ENCODE assay signal across 8 cellular contexts in the genomic region with DNA sequence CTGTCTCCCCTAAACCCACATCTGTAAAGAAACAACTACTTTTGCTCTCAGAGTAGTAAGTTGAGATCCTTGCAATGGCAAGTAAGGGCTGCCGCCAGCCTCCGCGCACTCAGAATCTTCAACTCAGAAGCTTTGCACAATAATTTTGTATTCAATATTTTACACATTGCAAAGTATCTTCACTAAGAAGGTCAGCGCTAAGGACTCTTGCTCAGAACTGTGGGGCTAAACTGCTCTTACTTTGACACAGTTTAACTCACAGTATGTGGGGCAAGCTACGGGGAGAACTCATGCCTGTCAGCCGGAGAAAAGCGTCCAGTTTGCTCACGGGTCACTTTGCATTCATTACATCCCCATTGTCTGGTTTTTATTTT. TPM values are rescaled to one million over a fixed set of nuclear protein-coding genes. Genes with fewer than 3 reads are reported as not detected.
A peak's percentile ranks its signal among the peaks of the same experiment; 100 is the strongest.
DNase-seq lines count a peak whose midpoint lies in the region; ATAC-seq and TF ChIP-seq lines count a peak whose summit lies in the region.

No MANE protein-coding gene starts in this region.

- H3K27me3 ChIP-seq in CD4-positive, alpha-beta T cell (ENCODE audit: control insufficient read depth, insufficient read depth, low read length) = no peaks in the 10 kb centered on the region
- H3K27me3 ChIP-seq in PC-9 (ENCODE audit: insufficient read depth, low read depth) (no peaks in the 10 kb centered on the region), esophagus (ENCODE audit: control insufficient read depth in 1 of 2, insufficient read depth in 2 of 2, low read length in 2 of 2) (no peaks in the 10 kb centered on the region), neural progenitor cell (peaks cover 14% of the 10 kb centered on the region)

- no peak overlapping the region for H3K27ac ChIP-seq in CD4-positive, alpha-beta T cell (ENCODE audit: low read depth, low read length)
- H3K27ac ChIP-seq in PC-9 (no peak overlapping the region), esophagus (ENCODE audit: low read depth in 2 of 2, low read length in 1 of 2) (peak overlapping the region; percentile 88 to 89), neural progenitor cell (no peak overlapping the region)

- H3K36me3 Mint-ChIP-seq in CD4-positive, alpha-beta T cell (ENCODE audit: low read depth) = peaks cover 28% of the 10 kb centered on the region
- peaks cover 2% of the 10 kb centered on the region for H3K36me3 Mint-ChIP-seq in neural progenitor cell

- CTCF ChIA-PET in CD4-positive, alpha-beta T cell (lab: Charles Lee) = interaction anchor here (5.8 kb wide), 1 partner anchor 28 kb away, joined by 29 read pairs; no protein-coding TSS in a partner anchor
- CTCF ChIA-PET in PC-9 (lab: Charles Lee) = no interaction called here

- no peaks in the 10 kb centered on the region for H3K79me2 ChIP-seq in PC-9 (ENCODE audit: low read depth)
- peaks cover 19% of the 10 kb centered on the region for H3K79me2 ChIP-seq in neural progenitor cell (ENCODE audit: low read depth)

- DNase-seq in CD4-positive, alpha-beta T cell = no peak
- no peak for DNase-seq in PC-9
- DNase-seq in neural progenitor cell (ENCODE audit: low spot score) = no peak
- no peak for DNase-seq in NCI-H146 treated with DMSO at 0.1 percent for 48 hours (lab: John Stamatoyannopoulos, UW; ENCODE audit: unreplicated experiment)
- DNase-seq in stimulated activated CD4-positive, alpha-beta T cell treated with anti-CD3 and anti-CD28 coated beads, Interleukin-2, amount 100 ng/mL, for 48 hours = no peak
- no peak for DNase-seq in NCI-H345 treated with DMSO at 0.1 percent for 48 hours (lab: John Stamatoyannopoulos, UW; ENCODE audit: unreplicated experiment)

- H3K27ac Mint-ChIP-seq in CD4-positive, alpha-beta T cell = peak overlapping the region; percentile 83
- H3K27ac Mint-ChIP-seq in neural progenitor cell = no peak overlapping the region

- H3F3A ChIP-seq in PC-9 (ENCODE audit: insufficient read depth, low read depth) (no peaks in the 10 kb centered on the region), neural progenitor cell (ENCODE audit: low read depth) (peaks cover 5% of the 10 kb centered on the region)

- H3K4me1 ChIP-seq in PC-9 (replicated peaks; ENCODE audit: insufficient read depth) = peaks cover 7% of the 10 kb centered on the region; the same call in 1 of the 2 replicates
- H3K4me1 ChIP-seq in esophagus (ENCODE audit: control insufficient read depth in 2 of 2, insufficient read depth in 2 of 2, low read length in 1 of 2) = peaks cover 0 to 3% of the 10 kb centered on the region in 2 donors
- peaks cover 13% of the 10 kb centered on the region for H3K4me1 ChIP-seq in neural progenitor cell

- no peak for ATAC-seq in CD4-positive, alpha-beta T cell (ENCODE audit: poor library complexity)
- no peak for ATAC-seq in HG03521 (IDR thresholded peaks at IDR 0.05; ENCODE audit: unreplicated experiment)

- H3K36me3 ChIP-seq in PC-9 (ENCODE audit: low read depth) (no peaks in the 10 kb centered on the region), esophagus (ENCODE audit: control insufficient read depth in 2 of 2, insufficient read depth in 2 of 2, low read length in 1 of 2) (peaks cover 0 to 17% of the 10 kb centered on the region in 2 donors), neural progenitor cell (no peaks in the 10 kb centered on the region)

- no TSS peak for BruUV-seq in PC-9 (replicated peaks; lab: Mats Ljungman, UMichigan)

- peak overlapping the region; percentile 94 for H3K4me3 Mint-ChIP-seq in CD4-positive, alpha-beta T cell
- H3K4me3 Mint-ChIP-seq in neural progenitor cell = peak overlapping the region; percentile 93

- H2AFZ ChIP-seq in PC-9 (peak overlapping the region; percentile 87), neural progenitor cell (replicated peaks) (peak overlapping the region; percentile 71)

- H3K9ac ChIP-seq in neural progenitor cell = peak overlapping the region; percentile 51

- H3K4me2 ChIP-seq in PC-9 = peak overlapping the region; percentile 83
- H3K4me2 ChIP-seq in neural progenitor cell = peak overlapping the region; percentile 88

- H3K4me3 ChIP-seq in PC-9 (peak overlapping the region; percentile 78; the same call in 1 of the 2 replicates), esophagus (ENCODE audit: low read depth in 1 of 2, low read length in 2 of 2) (peak overlapping the region; percentile 89 to 92), neural progenitor cell (peak overlapping the region; percentile 73)

- H3K27me3 Mint-ChIP-seq in CD4-positive, alpha-beta T cell = no peaks in the 10 kb centered on the region
- H3K27me3 Mint-ChIP-seq in neural progenitor cell (ENCODE audit: insufficient read depth, low read depth) = no peaks in the 10 kb centered on the region

- TF ChIP-seq CTCF in CD4-positive, alpha-beta T cell (IDR thresholded peaks at IDR 0.05) = no peak
- TF ChIP-seq CTCF in PC-9 (conservative IDR thresholded peaks at IDR 0.05) = no peak
- TF ChIP-seq CTCF in neural progenitor cell (IDR thresholded peaks at IDR 0.05) = no peak

- H3K9me2 ChIP-seq in PC-9 (ENCODE audit: insufficient read depth) = no peaks in the 10 kb centered on the region

- H4K20me1 ChIP-seq in PC-9 (ENCODE audit: insufficient read depth) (no peaks in the 10 kb centered on the region), neural progenitor cell (ENCODE audit: low read depth) (peaks cover 29% of the 10 kb centered on the region)

- POLR2A ChIA-PET in CD4-positive, alpha-beta T cell (lab: Charles Lee) = interaction anchor here (1.4 to 2.9 kb wide), 10 partner anchors 9 to 598 kb away, joined by 3 to 23 read pairs (median 12); partner anchors contain the start of gene MEF2A
- POLR2A ChIA-PET in PC-9 (lab: Charles Lee; ENCODE audit: unreplicated experiment) = interaction anchor here (0.7 kb wide), 2 partner anchors 96 to 718 kb away, joined by 3 to 4 read pairs; no protein-coding TSS in a partner anchor

- intact Hi-C loops in CD4-positive, alpha-beta T cell (cut with DNase I, micrococcal nuclease) = loop anchor here (2.0 to 5.0 kb wide), 4 partner anchors 23 to 615 kb away; partner anchors contain the start of gene MEF2A (in 1 of the 2)
- intact Hi-C loops in PC-9 (cut with micrococcal nuclease; ENCODE audit: unreplicated experiment) = loop anchor here (10.0 kb wide), 1 partner anchor 627 kb away; the partner anchor contains the start of gene SYNM

- H3K9me3 ChIP-seq in CD4-positive, alpha-beta T cell (ENCODE audit: control insufficient read depth, low read length) = no peaks in the 10 kb centered on the region
- no peaks in the 10 kb centered on the region for H3K9me3 ChIP-seq in PC-9 (ENCODE audit: insufficient read depth, low read depth)
- H3K9me3 ChIP-seq in esophagus (ENCODE audit: control insufficient read depth in 2 of 2, insufficient read depth in 1 of 2, low read depth in 1 of 2, low read length in 1 of 2) = no peaks in the 10 kb centered on the region
- no peaks in the 10 kb centered on the region for H3K9me3 ChIP-seq in neural progenitor cell (ENCODE audit: low read depth)

- 18 to 24% methylated on average over 8 of the region's 8 CpGs for WGBS in esophagus, 2 donors

- peaks cover 28% of the 10 kb centered on the region for H3K4me1 Mint-ChIP-seq in CD4-positive, alpha-beta T cell (ENCODE audit: low read depth)
- H3K4me1 Mint-ChIP-seq in neural progenitor cell = peaks cover 28% of the 10 kb centered on the region

- H3K9me3 Mint-ChIP-seq in CD4-positive, alpha-beta T cell = no peaks in the 10 kb centered on the region
- H3K9me3 Mint-ChIP-seq in neural progenitor cell = no peaks in the 10 kb centered on the region

RNA-seq across cellular contexts. Expression of gene LYSMD4, which starts 1.0 kb away (rescaled TPM):
- 10 to 100 TPM; 12.9 to 13.0 TPM for total RNA-seq in CD4-positive, alpha-beta T cell
- total RNA-seq in PC-9 (2021) (4.7 and 5.7 TPM in 2 replicates), neural progenitor cell (ENCODE audit: low replicate concordance) (11.7 and 16.3 TPM in 2 replicates)
- polyA plus RNA-seq in esophagus = 10 to 100 TPM in 1 of 2 donors, 1 to 10 TPM in 1; 8.7 to 11.0 TPM

Comparison
In these comparisons a context has a peak if more than half of its experiments do, and no peak if none do; other contexts are left out.
1. H3K27ac ChIP-seq: peak in esophagus (2 of 2); none in CD4-positive, alpha-beta T cell (single experiment), PC-9 (single experiment) and neural progenitor cell (single experiment).
2. Peak in every context shown above with its lines, with median percentiles within 50 percentile points of each other: H3K4me3 ChIP-seq.